In the genomic region with DNA sequence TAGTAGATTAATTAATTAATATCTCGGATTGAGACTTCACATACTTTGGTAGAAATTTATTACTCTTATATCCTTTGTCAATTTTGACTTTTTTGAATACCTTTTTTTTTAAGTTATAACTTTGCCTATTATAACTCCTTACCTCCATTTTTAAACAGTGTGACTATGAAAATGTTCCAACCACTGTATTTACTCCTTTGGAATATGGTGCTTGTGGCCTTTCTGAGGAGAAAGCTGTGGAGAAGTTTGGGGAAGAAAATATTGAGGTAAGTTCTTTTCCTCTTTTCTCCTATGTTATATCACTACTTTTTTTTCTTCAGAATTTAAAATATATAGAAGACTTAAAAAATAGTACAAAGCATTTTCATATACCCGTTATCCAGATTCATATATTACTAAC, we compare ENCODE assay signal across 26 cellular contexts.
"Had no signal": no experiment of that assay in that cellular context is flagged by ENCODE, and none has a peak within 500 bp of the region (broad histone marks: within the 10 kb centered on the region; RNA-seq: fewer than 3 reads in every experiment).

No MANE protein-coding gene starts in this region.

- DNase-seq: activated CD4-positive, alpha-beta memory T cell treated with anti-CD3 and anti-CD28 coated beads, Interleukin-2, amount 10 ng/mL, durations not matched to agents 7 days and 5 days; activated CD4-positive, alpha-beta T cell treated with anti-CD3 and anti-CD28 coated beads for 36 hours; activated CD4-positive, alpha-beta T cell treated with anti-CD3 and anti-CD28 coated beads, Interleukin-2, amount 10 ng/mL, durations not matched to agents 24 days and 14 days; activated CD4-positive, CD25-positive, alpha-beta regulatory T cell; activated CD4-positive, CD25-positive, alpha-beta regulatory T cell treated with anti-CD3 and anti-CD28 coated beads, Interleukin-2, amount 50 U/mL, for 72 hours; activated CD8-positive, alpha-beta memory T cell treated with anti-CD3 and anti-CD28 coated beads, Interleukin-2, amount 50 U/mL, for 48 hours; activated gamma-delta T cell; activated naive CD4-positive, alpha-beta T cell; activated naive CD4-positive, alpha-beta T cell treated with anti-CD3 and anti-CD28 coated beads, Interleukin-2, amount 10 ng/mL, durations not matched to agents 7 days and 5 days; activated T-cell treated with anti-CD3 and anti-CD28 coated beads for 4 hours; activated T-cell treated with anti-CD3 and anti-CD28 coated beads, Interleukin-2, amount 50 U/mL, for 24 hours; activated T-cell treated with anti-CD3 and anti-CD28 coated beads, Interleukin-2, amount 50 U/mL, for 72 hours; amniotic stem cell; anterior cingulate cortex; brain microvascular endothelial cell; dorsolateral prefrontal cortex; effector memory CD4-positive, alpha-beta T cell; endodermal cell; foreskin fibroblast; gastrocnemius medialis; heart right ventricle; T-helper 2 cell had no signal

- FAIRE-seq: astrocyte, bronchial epithelial cell had no signal

- H3K4me1 ChIP-seq: gastrocnemius medialis, heart right ventricle had no signal

- H3K9me3 ChIP-seq: gastrocnemius medialis, heart right ventricle had no signal

- H3K27ac ChIP-seq: brain microvascular endothelial cell, coronary artery, dorsolateral prefrontal cortex, gastrocnemius medialis, heart right ventricle had no signal

- H3K27me3 ChIP-seq: brain microvascular endothelial cell, dorsolateral prefrontal cortex, gastrocnemius medialis, heart right ventricle had no signal

- H3K4me3 ChIP-seq: coronary artery, dorsolateral prefrontal cortex, gastrocnemius medialis, heart right ventricle had no signal

- ATAC-seq: activated CD4-positive, alpha-beta T cell treated with anti-CD3 and anti-CD28 coated beads for 36 hours; activated T-cell treated with anti-CD3 and anti-CD28 coated beads, Interleukin-2, amount 50 U/mL, for 72 hours; esophagus mucosa; gastrocnemius medialis; heart right ventricle had no signal
